ENCODE assay signal across 8 cellular contexts in genomic region chr14:96501746-96502620, GRCh38. TPM values are rescaled to one million over a fixed set of nuclear protein-coding genes. Genes with fewer than 3 reads are reported as not detected.
DNase-seq lines count a peak whose midpoint lies in the region; ATAC-seq and TF ChIP-seq lines count a peak whose summit lies in the region.

Gene PAPOLA (plus strand): TSS chr14:96502382. CDS start chr14:96502593, 211 bp downstream.

- no peaks in the 10 kb centered on the region for H3K27me3 ChIP-seq in adipocyte (replicated peaks; ENCODE audit: control insufficient read depth, insufficient read depth, low read length)

- H3K27ac Mint-ChIP-seq in type B pancreatic cell, result peak within 1 kb of the TSS; percentile 98

- H3K9ac ChIP-seq in adipocyte (ENCODE audit: low read length), result peak within 1 kb of the TSS; percentile 98

- H3K27me3 Mint-ChIP-seq in type B pancreatic cell, result no peaks in the 10 kb centered on the region

- peaks cover 30% of the 10 kb centered on the region for H3K4me1 ChIP-seq in adipocyte (ENCODE audit: control insufficient read depth, insufficient read depth, low read length)

- no peaks in the 10 kb centered on the region for H3K36me3 ChIP-seq in adipocyte (ENCODE audit: control insufficient read depth, insufficient read depth, low read length, severe bottlenecking)

- TF ChIP-seq CTCF in GM12874 (IDR thresholded peaks at IDR 0.05; ENCODE audit: insufficient read depth, low read depth, low read length) (0 out of 2 replicates have a peak, but pooled peaks have one; percentile 10), type B pancreatic cell (conservative IDR thresholded peaks at IDR 0.05) (peak; percentile 23)

- no peaks in the 10 kb centered on the region for H3K9me3 ChIP-seq in adipocyte (ENCODE audit: control insufficient read depth, low read length)

- no peaks in the 10 kb centered on the region for H3K9me3 Mint-ChIP-seq in type B pancreatic cell

- peaks cover 15% of the 10 kb centered on the region for H3K36me3 Mint-ChIP-seq in type B pancreatic cell

- H3K4me3 Mint-ChIP-seq in type B pancreatic cell, result peak within 1 kb of the TSS; percentile 99

- peak; percentile 89 for ATAC-seq in HG02763 (IDR thresholded peaks at IDR 0.05; ENCODE audit: unreplicated experiment)

- DNase-seq in NCI-H1417 treated with DMSO at 0.1 percent for 48 hours (lab: John Stamatoyannopoulos, UW) (peak; percentile 86), SW480 (ENCODE audit: low spot score) (peak; percentile 96), adipocyte (ENCODE audit: low read depth) (peak; percentile 98), cardiac septum (ENCODE audit: low spot score) (peak; percentile 97), pons (ENCODE audit: low spot score) (peak; percentile 96), type B pancreatic cell (ENCODE audit: extremely low spot score, unreplicated experiment) (peak; percentile 95)

- intact Hi-C loops in cardiac septum (cut with DNase I), result loop anchor here (5.0 kb wide), 1 partner anchor 140 kb away; the partner anchor contains the start of genes ATG2B and GSKIP

- peaks cover 20% of the 10 kb centered on the region for H3K4me1 Mint-ChIP-seq in type B pancreatic cell (ENCODE audit: unreplicated experiment)

- peak within 1 kb of the TSS; percentile 97 for H3K4me3 ChIP-seq in adipocyte (ENCODE audit: low read length)

RNA-seq across cellular contexts. Expression of gene PAPOLA, which starts in this region (rescaled TPM):
- 137 TPM for total RNA-seq in cardiac septum
- total RNA-seq in type B pancreatic cell (ENCODE audit: low replicate concordance), result 184 and 210 TPM in 2 replicates

Comparison
In these comparisons a context has a peak if more than half of its experiments do, and no peak if none do; other contexts are left out.
1. Peak in every context shown above with its lines: DNase-seq, ATAC-seq and H3K4me3 ChIP-seq.